1 cellular context compared by ENCODE assay signal in the genomic region with DNA sequence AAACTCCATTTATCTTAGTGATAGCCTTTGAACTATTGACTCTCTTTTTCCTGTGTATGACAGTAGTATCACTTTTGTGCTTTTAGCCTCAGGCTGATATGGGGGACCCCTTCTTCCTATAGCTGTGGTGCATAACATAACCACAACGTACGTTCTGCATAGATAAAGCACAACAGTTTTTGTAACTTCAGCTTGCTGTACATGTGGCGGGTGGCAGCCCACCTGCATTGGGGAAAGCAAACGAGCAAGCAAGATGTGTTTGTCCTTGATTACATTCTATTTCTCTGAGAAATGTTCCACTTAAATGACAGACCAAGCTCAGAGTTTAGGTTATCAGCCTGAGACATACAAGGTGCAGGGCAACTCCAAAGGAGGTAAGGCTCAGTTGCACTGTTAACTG.
TF ChIP-seq lines count a peak whose summit lies in the region.

No MANE protein-coding gene starts in this region.

TF ChIP-seq in K562, 482 proteins besides CTCF, POLR2A, EP300 and RAD21 (continued from another document):
- TF ChIP-seq, protein P1, sequence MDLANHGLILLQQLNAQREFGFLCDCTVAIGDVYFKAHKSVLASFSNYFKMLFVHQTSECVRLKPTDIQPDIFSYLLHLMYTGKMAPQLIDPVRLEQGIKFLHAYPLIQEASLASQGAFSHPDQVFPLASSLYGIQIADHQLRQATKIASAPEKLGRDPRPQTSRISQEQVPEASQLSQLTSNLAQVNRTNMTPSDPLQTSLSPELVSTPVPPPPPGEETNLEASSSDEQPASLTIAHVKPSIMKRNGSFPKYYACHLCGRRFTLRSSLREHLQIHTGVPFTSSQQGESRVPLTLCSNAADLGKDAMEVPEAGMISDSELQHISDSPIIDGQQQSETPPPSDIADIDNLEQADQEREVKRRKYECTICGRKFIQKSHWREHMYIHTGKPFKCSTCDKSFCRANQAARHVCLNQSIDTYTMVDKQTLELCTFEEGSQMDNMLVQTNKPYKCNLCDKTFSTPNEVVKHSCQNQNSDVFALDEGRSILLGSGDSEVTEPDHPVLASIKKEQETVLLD (IDR thresholded peaks at IDR 0.05), result peak; percentile 49; the same call in 1 of the 2 replicates
- TF ChIP-seq, protein P2, sequence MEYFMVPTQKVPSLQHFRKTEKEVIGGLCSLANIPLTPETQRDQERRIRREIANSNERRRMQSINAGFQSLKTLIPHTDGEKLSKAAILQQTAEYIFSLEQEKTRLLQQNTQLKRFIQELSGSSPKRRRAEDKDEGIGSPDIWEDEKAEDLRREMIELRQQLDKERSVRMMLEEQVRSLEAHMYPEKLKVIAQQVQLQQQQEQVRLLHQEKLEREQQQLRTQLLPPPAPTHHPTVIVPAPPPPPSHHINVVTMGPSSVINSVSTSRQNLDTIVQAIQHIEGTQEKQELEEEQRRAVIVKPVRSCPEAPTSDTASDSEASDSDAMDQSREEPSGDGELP (CRISPR knock-in tag; IDR thresholded peaks at IDR 0.05; ENCODE audit: borderline replicate concordance), result no peak
- peak; percentile 68 for TF ChIP-seq HDAC3 (IDR thresholded peaks at IDR 0.05; ENCODE audit: borderline replicate concordance, partially characterized antibody)
- no peak for TF ChIP-seq XRCC4 (IDR thresholded peaks at IDR 0.05; ENCODE audit: extremely low read depth, insufficient read depth, insufficient read length)
- no peak for TF ChIP-seq PYGO2 (tag; IDR thresholded peaks at IDR 0.05)
- TF ChIP-seq RFX1 (IDR thresholded peaks at IDR 0.05), result no peak
- no peak for TF ChIP-seq ELF2 (CRISPR knock-in tag; IDR thresholded peaks at IDR 0.05)
- TF ChIP-seq SAP30 (IDR thresholded peaks at IDR 0.05; ENCODE audit: borderline replicate concordance, insufficient read depth, low read depth, low read length, poor library complexity, severe bottlenecking), result no peak
- TF ChIP-seq SRF (CRISPR knock-in tag; IDR thresholded peaks at IDR 0.05), result no peak
- no peak for TF ChIP-seq ZNF133 (CRISPR knock-in tag; IDR thresholded peaks at IDR 0.05)
- TF ChIP-seq ARNT (IDR thresholded peaks at IDR 0.05), result peak in 1 of 2 experiments; percentile 71; a peak in 1 of 4 replicates
- no peak for TF ChIP-seq KLF10 (CRISPR knock-in tag; IDR thresholded peaks at IDR 0.05)
- TF ChIP-seq, protein P3, sequence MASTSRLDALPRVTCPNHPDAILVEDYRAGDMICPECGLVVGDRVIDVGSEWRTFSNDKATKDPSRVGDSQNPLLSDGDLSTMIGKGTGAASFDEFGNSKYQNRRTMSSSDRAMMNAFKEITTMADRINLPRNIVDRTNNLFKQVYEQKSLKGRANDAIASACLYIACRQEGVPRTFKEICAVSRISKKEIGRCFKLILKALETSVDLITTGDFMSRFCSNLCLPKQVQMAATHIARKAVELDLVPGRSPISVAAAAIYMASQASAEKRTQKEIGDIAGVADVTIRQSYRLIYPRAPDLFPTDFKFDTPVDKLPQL (IDR thresholded peaks at IDR 0.05; ENCODE audit: extremely low read depth, insufficient read length), result no peak
- TF ChIP-seq STAG1 (CRISPR knock-in tag; IDR thresholded peaks at IDR 0.05; ENCODE audit: borderline replicate concordance), result no peak
- TF ChIP-seq RNF2 (IDR thresholded peaks at IDR 0.05), result no peak; the same call in 1 of the 2 replicates
- TF ChIP-seq, protein P4, sequence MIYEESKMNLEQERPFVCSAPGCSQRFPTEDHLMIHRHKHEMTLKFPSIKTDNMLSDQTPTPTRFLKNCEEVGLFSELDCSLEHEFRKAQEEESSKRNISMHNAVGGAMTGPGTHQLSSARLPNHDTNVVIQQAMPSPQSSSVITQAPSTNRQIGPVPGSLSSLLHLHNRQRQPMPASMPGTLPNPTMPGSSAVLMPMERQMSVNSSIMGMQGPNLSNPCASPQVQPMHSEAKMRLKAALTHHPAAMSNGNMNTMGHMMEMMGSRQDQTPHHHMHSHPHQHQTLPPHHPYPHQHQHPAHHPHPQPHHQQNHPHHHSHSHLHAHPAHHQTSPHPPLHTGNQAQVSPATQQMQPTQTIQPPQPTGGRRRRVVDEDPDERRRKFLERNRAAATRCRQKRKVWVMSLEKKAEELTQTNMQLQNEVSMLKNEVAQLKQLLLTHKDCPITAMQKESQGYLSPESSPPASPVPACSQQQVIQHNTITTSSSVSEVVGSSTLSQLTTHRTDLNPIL (CRISPR knock-in tag; IDR thresholded peaks at IDR 0.05), result no peak
- peak; percentile 91 for TF ChIP-seq TAL1 (IDR thresholded peaks at IDR 0.05)
- no peak for TF ChIP-seq ZNF699 (CRISPR knock-in tag; IDR thresholded peaks at IDR 0.05; ENCODE audit: insufficient replicate concordance)
- TF ChIP-seq PTRF (tag; IDR thresholded peaks at IDR 0.05), result no peak
- TF ChIP-seq SMARCA4 (IDR thresholded peaks at IDR 0.05), result peak; percentile 82
- no peak for TF ChIP-seq ZNF282 (CRISPR knock-in tag; IDR thresholded peaks at IDR 0.05)
- TF ChIP-seq ZNF263 (CRISPR knock-in tag; IDR thresholded peaks at IDR 0.05; ENCODE audit: borderline replicate concordance), result no peak
- peak; percentile 45 for TF ChIP-seq ZBTB7A (IDR thresholded peaks at IDR 0.05; ENCODE audit: borderline replicate concordance, control insufficient read depth, low read depth, low read length)
- no peak for TF ChIP-seq KAT2B (IDR thresholded peaks at IDR 0.05; ENCODE audit: low read depth, low read length)
- peak; percentile 88 for TF ChIP-seq DPF2 (IDR thresholded peaks at IDR 0.05)
- TF ChIP-seq, protein P5, sequence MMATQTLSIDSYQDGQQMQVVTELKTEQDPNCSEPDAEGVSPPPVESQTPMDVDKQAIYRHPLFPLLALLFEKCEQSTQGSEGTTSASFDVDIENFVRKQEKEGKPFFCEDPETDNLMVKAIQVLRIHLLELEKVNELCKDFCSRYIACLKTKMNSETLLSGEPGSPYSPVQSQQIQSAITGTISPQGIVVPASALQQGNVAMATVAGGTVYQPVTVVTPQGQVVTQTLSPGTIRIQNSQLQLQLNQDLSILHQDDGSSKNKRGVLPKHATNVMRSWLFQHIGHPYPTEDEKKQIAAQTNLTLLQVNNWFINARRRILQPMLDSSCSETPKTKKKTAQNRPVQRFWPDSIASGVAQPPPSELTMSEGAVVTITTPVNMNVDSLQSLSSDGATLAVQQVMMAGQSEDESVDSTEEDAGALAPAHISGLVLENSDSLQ (IDR thresholded peaks at IDR 0.05), result peak; percentile 30; the same call in 1 of the 2 replicates
- TF ChIP-seq ZNF3 (CRISPR knock-in tag; IDR thresholded peaks at IDR 0.05), result no peak
- no peak for TF ChIP-seq ZNF124 (CRISPR knock-in tag; IDR thresholded peaks at IDR 0.05)
- peak; percentile 92 for TF ChIP-seq NCOR1 (IDR thresholded peaks at IDR 0.05)
- TF ChIP-seq, protein P6, sequence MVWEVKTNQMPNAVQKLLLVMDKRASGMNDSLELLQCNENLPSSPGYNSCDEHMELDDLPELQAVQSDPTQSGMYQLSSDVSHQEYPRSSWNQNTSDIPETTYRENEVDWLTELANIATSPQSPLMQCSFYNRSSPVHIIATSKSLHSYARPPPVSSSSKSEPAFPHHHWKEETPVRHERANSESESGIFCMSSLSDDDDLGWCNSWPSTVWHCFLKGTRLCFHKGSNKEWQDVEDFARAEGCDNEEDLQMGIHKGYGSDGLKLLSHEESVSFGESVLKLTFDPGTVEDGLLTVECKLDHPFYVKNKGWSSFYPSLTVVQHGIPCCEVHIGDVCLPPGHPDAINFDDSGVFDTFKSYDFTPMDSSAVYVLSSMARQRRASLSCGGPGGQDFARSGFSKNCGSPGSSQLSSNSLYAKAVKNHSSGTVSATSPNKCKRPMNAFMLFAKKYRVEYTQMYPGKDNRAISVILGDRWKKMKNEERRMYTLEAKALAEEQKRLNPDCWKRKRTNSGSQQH (CRISPR knock-in tag; IDR thresholded peaks at IDR 0.05), result no peak
- no peak for TF ChIP-seq CHD1 (IDR thresholded peaks at IDR 0.05; ENCODE audit: low read length)
TF ChIP-seq in K562: peak in this region for 62.
